ENCODE assay signal across 18 cellular contexts in genomic region chr4:83019794-83020497, GRCh38. TPM values are rescaled to one million over a fixed set of nuclear protein-coding genes. Genes with fewer than 3 reads are reported as not detected.
DNase-seq lines count a peak whose midpoint lies in the region; ATAC-seq and TF ChIP-seq lines count a peak whose summit lies in the region.
"Had no signal": no experiment of that assay in that cellular context is flagged by ENCODE, and none has a peak within 500 bp of the region (broad histone marks: within the 10 kb centered on the region; RNA-seq: fewer than 3 reads in every experiment).

No MANE protein-coding gene starts in this region.

- no peaks in the 10 kb centered on the region for H3K9me3 Mint-ChIP-seq in activated T-helper 17 cell treated with anti-CD3 and anti-CD28 coated beads, Interleukin-2, amount 50 U/mL, for 72 hours

- no peaks in the 10 kb centered on the region for H3K4me1 Mint-ChIP-seq in activated T-helper 17 cell treated with anti-CD3 and anti-CD28 coated beads, Interleukin-2, amount 50 U/mL, for 72 hours

- no peaks in the 10 kb centered on the region for H3K27me3 ChIP-seq in GM06990 (replicated peaks; ENCODE audit: control insufficient read depth, insufficient read depth, low read length)
- H3K27me3 ChIP-seq in WERI-Rb-1 (ENCODE audit: insufficient read depth, low read depth, severe bottlenecking), result no peaks in the 10 kb centered on the region

- H3K27ac Mint-ChIP-seq in activated T-helper 17 cell treated with anti-CD3 and anti-CD28 coated beads, Interleukin-2, amount 50 U/mL, for 72 hours, result no peak overlapping the region
- H3K27ac Mint-ChIP-seq: activated T-helper 2 cell treated with anti-CD3 and anti-CD28 coated beads, Interferon-gamma antibody, Interleukin-2, Interleukin-4, amounts not matched to agents 10 μg/mL and 5 μg/mL and 100 μg/mL, durations not matched to agents 14 hours and 24 hours and 36 hours; T-helper 17 cell had no signal

- no peak overlapping the region for H3K4me3 Mint-ChIP-seq in activated T-helper 17 cell treated with anti-CD3 and anti-CD28 coated beads, Interleukin-2, amount 50 U/mL, for 72 hours
- H3K4me3 Mint-ChIP-seq: T-helper 17 cell had no signal

- H3K27ac ChIP-seq in substantia nigra (ENCODE audit: low read depth, low read length, poor library complexity, severe bottlenecking), result no peak overlapping the region
- H3K27ac ChIP-seq in WERI-Rb-1, result no peak overlapping the region
- H3K27ac ChIP-seq: RWPE1, skin epidermis had no signal

- no peaks in the 10 kb centered on the region for H3K9me3 ChIP-seq in WERI-Rb-1 (ENCODE audit: severe bottlenecking)

- TF ChIP-seq CTCF in GM06990 (IDR thresholded peaks at IDR 0.05; ENCODE audit: insufficient read depth, low read length, poor library complexity, severe bottlenecking) (no peak), WERI-Rb-1 (IDR thresholded peaks at IDR 0.05; ENCODE audit: low read depth, low read length) (no peak)

- H3K27me3 Mint-ChIP-seq in activated T-helper 17 cell treated with anti-CD3 and anti-CD28 coated beads, Interleukin-2, amount 50 U/mL, for 72 hours, result no peaks in the 10 kb centered on the region
- H3K27me3 Mint-ChIP-seq: T-helper 17 cell had no signal

- ATAC-seq in GM19455 (IDR thresholded peaks at IDR 0.05; ENCODE audit: unreplicated experiment), result peak; percentile 70
- ATAC-seq in HG03342 (IDR thresholded peaks at IDR 0.05; ENCODE audit: unreplicated experiment), result peak; percentile 64
- peak; percentile 79 for ATAC-seq in activated T-helper 17 cell treated with anti-CD3 and anti-CD28 coated beads, Interleukin-2, amount 50 U/mL, for 72 hours (replicated peaks)
- ATAC-seq: T-helper 17 cell had no signal

- DNase-seq in GM06990 (ENCODE audit: extremely low read depth, insufficient read length), result peak; percentile 10
- DNase-seq in SW 1271 (lab: John Stamatoyannopoulos, UW), result no peak
- DNase-seq in substantia nigra (lab: John Stamatoyannopoulos, UW), result no peak
- no peak for DNase-seq in activated CD4-positive, CD25-positive, alpha-beta regulatory T cell (lab: John Stamatoyannopoulos, UW)
- no peak for DNase-seq in WERI-Rb-1
- DNase-seq: activated CD4-positive, alpha-beta T cell treated with anti-CD3 and anti-CD28 coated beads, Interleukin-2, amount 50 U/mL, for 1 hour; aorta; DMS 273 treated with DMSO at 0.1 percent for 48 hours; glutamatergic neuron; NCI-H2081 treated with DMSO at 0.1 percent for 48 hours; occipital lobe; T-helper 17 cell had no signal

- H3K4me3 ChIP-seq in GM06990 (replicated peaks; ENCODE audit: low read depth, low read length) (no peak overlapping the region), WERI-Rb-1 (ENCODE audit: low read depth, low read length) (no peak overlapping the region)
- H3K4me3 ChIP-seq: skin epidermis had no signal

- H3K36me3 ChIP-seq in GM06990 (ENCODE audit: control insufficient read depth, insufficient read depth, low read length), result no peaks in the 10 kb centered on the region
- H3K36me3 ChIP-seq in WERI-Rb-1, result no peaks in the 10 kb centered on the region

- no peaks in the 10 kb centered on the region for H3K36me3 Mint-ChIP-seq in activated T-helper 17 cell treated with anti-CD3 and anti-CD28 coated beads, Interleukin-2, amount 50 U/mL, for 72 hours (ENCODE audit: low read depth)

RNA-seq across cellular contexts. Expression of gene LIN54, which starts 9.3 kb away (rescaled TPM):
- total RNA-seq in activated T-helper 17 cell treated with anti-CD3 and anti-CD28 coated beads, Interleukin-2, amount 50 U/mL, for 72 hours, result 10 to 100 TPM; 19.3 to 20.4 TPM

RNA-seq across cellular contexts. Expression of gene COPS4, which starts 15.0 kb away (rescaled TPM):
- total RNA-seq in activated T-helper 17 cell treated with anti-CD3 and anti-CD28 coated beads, Interleukin-2, amount 50 U/mL, for 72 hours, result 10 to 100 TPM; 18.6 to 24.4 TPM
